31 cellular contexts compared by ENCODE assay signal in the genomic region with DNA sequence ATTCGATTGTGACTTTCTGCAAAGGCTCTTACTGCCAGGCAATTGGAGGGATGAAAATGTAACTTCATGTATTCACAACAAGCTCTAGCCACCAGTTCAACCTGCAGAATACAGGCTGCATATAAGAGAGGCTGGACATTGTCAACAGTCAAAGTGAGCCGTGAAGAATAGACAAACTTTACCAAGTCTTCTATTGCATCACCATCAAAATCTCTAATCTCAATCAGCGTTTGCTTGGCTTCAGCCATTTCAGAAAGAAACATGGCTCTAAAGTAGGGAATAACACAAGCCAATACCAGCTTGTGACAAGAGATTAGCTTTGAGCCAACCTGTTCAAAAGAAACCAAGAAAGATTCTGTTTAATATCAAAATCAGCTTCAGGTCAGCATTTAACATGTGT.
"Had no signal": no experiment of that assay in that cellular context is flagged by ENCODE, and none has a peak within 500 bp of the region (broad histone marks: within the 10 kb centered on the region; RNA-seq: fewer than 3 reads in every experiment).

No MANE protein-coding gene starts in this region.

- H3K36me3 ChIP-seq: lower lobe of right lung, neutrophil, right atrium auricular region, stomach, thyroid gland, transverse colon, upper lobe of left lung, vagina had no signal

- H3K27me3 Mint-ChIP-seq: naive thymus-derived CD8-positive, alpha-beta T cell; stimulated activated naive B cell treated with anti-CD40 and anti-IgM and Interleukin-4, amounts not matched to agents 10 μg/mL and 1 μg/mL and 100 μg/mL, for 72 hours had no signal

- H3K79me2 ChIP-seq: parathyroid adenoma had no signal

- DNase-seq: islet precursor cell; kidney glomerular epithelial cell; left cardiac atrium; left ventricle myocardium superior; lower lobe of right lung; mammary epithelial cell; mesenchymal stem cell; naive thymus-derived CD8-positive, alpha-beta T cell; occipital lobe; psoas muscle; stimulated activated CD4-positive, alpha-beta T cell treated with anti-CD3 and anti-CD28 coated beads, Interleukin-12 subunit alpha, Interleukin-12 subunit beta, amount 100 ng/mL, for 4 hours; stimulated activated CD4-positive, alpha-beta T cell treated with anti-CD3 and anti-CD28 coated beads, Interleukin-15, amount 100 ng/mL, for 24 hours; stimulated activated CD4-positive, alpha-beta T cell treated with anti-CD3 and anti-CD28 coated beads, Interleukin-2, amount 100 ng/mL, for 24 hours; stimulated activated CD4-positive, alpha-beta T cell treated with anti-CD3 and anti-CD28 coated beads, Interleukin-4, amount 100 ng/mL, for 1 hour; stimulated activated naive B cell treated with anti-CD40 and anti-IgM and Interleukin-4, amounts not matched to agents 10 μg/mL and 1 μg/mL and 100 μg/mL, for 72 hours; stimulated activated naive CD8-positive, alpha-beta T cell treated with anti-CD3 and anti-CD28 coated beads, Interleukin-15, Interleukin-2, amounts not matched to agents 100 U/mL and 50 U/mL, for 24 hours; stomach; testis; thyroid gland; transverse colon; upper lobe of left lung had no signal

- H3K4me3 Mint-ChIP-seq: naive thymus-derived CD8-positive, alpha-beta T cell; nephron; neural crest cell; stimulated activated naive B cell treated with anti-CD40 and anti-IgM and Interleukin-4, amounts not matched to agents 10 μg/mL and 1 μg/mL and 100 μg/mL, for 72 hours had no signal

- H3K4me1 Mint-ChIP-seq: neural crest cell; stimulated activated naive B cell treated with anti-CD40 and anti-IgM and Interleukin-4, amounts not matched to agents 10 μg/mL and 1 μg/mL and 100 μg/mL, for 72 hours had no signal

- ATAC-seq: left cardiac atrium; left lobe of liver; left ventricle myocardium superior; lower lobe of right lung; naive thymus-derived CD8-positive, alpha-beta T cell; psoas muscle; sciatic nerve; stimulated activated naive B cell treated with anti-CD40 and anti-IgM and Interleukin-4, amounts not matched to agents 10 μg/mL and 1 μg/mL and 100 μg/mL, for 72 hours; stimulated activated naive CD8-positive, alpha-beta T cell treated with anti-CD3 and anti-CD28 coated beads, Interleukin-15, Interleukin-2, amounts not matched to agents 100 U/mL and 50 U/mL, for 24 hours had no signal

- H3K4me2 ChIP-seq: hepatocyte had no signal

- H3K9ac ChIP-seq: parathyroid adenoma had no signal

- H3K4me1 ChIP-seq: lower lobe of right lung, parathyroid adenoma, right atrium auricular region, testis, thyroid gland, transverse colon, upper lobe of left lung, vagina had no signal

- H3K4me3 ChIP-seq: hepatocyte, lower lobe of right lung, psoas muscle, right atrium auricular region, skin epidermis, stomach, testis, thyroid gland, transverse colon, upper lobe of left lung, vagina had no signal

- H3K9me3 Mint-ChIP-seq: naive thymus-derived CD8-positive, alpha-beta T cell; nephron; stimulated activated naive B cell treated with anti-CD40 and anti-IgM and Interleukin-4, amounts not matched to agents 10 μg/mL and 1 μg/mL and 100 μg/mL, for 72 hours had no signal

- H3K27ac ChIP-seq: hepatocyte, lower lobe of right lung, neutrophil, parathyroid adenoma, psoas muscle, right atrium auricular region, skin epidermis, stomach, testis, thyroid gland, transverse colon, upper lobe of left lung, vagina had no signal

- H2AFZ ChIP-seq: hepatocyte, parathyroid adenoma had no signal

- H3K27ac Mint-ChIP-seq: nephron; stimulated activated naive B cell treated with anti-CD40 and anti-IgM and Interleukin-4, amounts not matched to agents 10 μg/mL and 1 μg/mL and 100 μg/mL, for 72 hours had no signal

- H3K27me3 ChIP-seq: hepatocyte, neutrophil, right atrium auricular region, stomach, testis, thyroid gland, transverse colon, upper lobe of left lung, vagina had no signal

- H3K9me3 ChIP-seq: lower lobe of right lung, neutrophil, psoas muscle, right atrium auricular region, stomach, testis, thyroid gland, transverse colon, upper lobe of left lung, vagina had no signal
